9 cellular contexts compared by ENCODE assay signal in the genomic region with DNA sequence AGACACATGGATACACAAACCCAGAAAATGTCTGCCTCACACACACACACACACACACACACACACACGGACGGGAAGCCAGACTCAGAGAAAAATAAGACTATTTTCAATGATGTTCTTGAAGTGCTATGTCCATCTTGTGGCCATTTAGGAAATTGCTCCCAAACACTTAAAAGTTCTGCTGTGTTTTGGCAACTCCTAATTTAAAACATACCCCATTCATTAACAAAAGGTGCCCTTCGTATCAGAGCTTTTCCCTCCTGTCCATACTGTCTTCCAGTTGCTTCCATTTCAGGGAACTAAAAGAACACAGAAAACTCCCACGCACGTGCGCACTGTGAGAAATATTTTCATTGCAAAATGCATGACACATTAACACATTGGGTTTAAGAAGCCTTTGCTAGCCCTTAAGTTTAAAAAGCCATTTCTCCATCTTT. TPM values are rescaled to one million over a fixed set of nuclear protein-coding genes. Genes with fewer than 3 reads are reported as not detected.
A peak's percentile ranks its signal among the peaks of the same experiment; 100 is the strongest.
DNase-seq lines count a peak whose midpoint lies in the region; ATAC-seq, FAIRE-seq and TF ChIP-seq lines count a peak whose summit lies in the region.
"Had no signal": no experiment of that assay in that cellular context is flagged by ENCODE, and none has a peak within 500 bp of the region (broad histone marks: within the 10 kb centered on the region; RNA-seq: fewer than 3 reads in every experiment).

No MANE protein-coding gene starts in this region.

- no peaks in the 10 kb centered on the region for H3K4me1 ChIP-seq in testis

- H3K27ac ChIP-seq in testis, result no peak overlapping the region

- H3K36me3 ChIP-seq in testis (ENCODE audit: low read depth, missing control alignments), result no peaks in the 10 kb centered on the region

- peak; percentile 70 for TF ChIP-seq CTCF in astrocyte of the cerebellum (IDR thresholded peaks at IDR 0.05; ENCODE audit: low read depth, low read length, missing control alignments)
- TF ChIP-seq CTCF in testis (IDR thresholded peaks at IDR 0.05), result peak; percentile 61 to 66 (median 62)

- TF ChIP-seq POLR2A in testis (IDR thresholded peaks at IDR 0.05), result no peak

- peak; percentile 54 for ATAC-seq in HG02981 (IDR thresholded peaks at IDR 0.05; ENCODE audit: unreplicated experiment)
- ATAC-seq in GM18519 (IDR thresholded peaks at IDR 0.05; ENCODE audit: low FRiP score, unreplicated experiment), result no peak
- ATAC-seq: activated T-cell treated with anti-CD3 and anti-CD28 coated beads, Interleukin-2, amount 50 U/mL, for 72 hours had no signal

- H3K9me3 ChIP-seq in testis, result no peaks in the 10 kb centered on the region

- in situ Hi-C loops in astrocyte of the cerebellum (cut with HindIII; ENCODE audit: low sequenced_read_pairs), result no loop called here

- H3K4me3 ChIP-seq in astrocyte of the cerebellum (ENCODE audit: low read depth, low read length) (no peak overlapping the region), testis (no peak overlapping the region)

- intact Hi-C loops in testis (cut with DNase I; ENCODE audit: low total_unique reads), result no loop called here

- H3K27me3 ChIP-seq in testis, result no peaks in the 10 kb centered on the region

- 37 to 53% methylated on average over 6 of the region's 6 CpGs for WGBS in testis, 2 donors

- peak; percentile 87 for DNase-seq in NCI-H69 (lab: John Stamatoyannopoulos, UW)
- DNase-seq in astrocyte of the cerebellum (ENCODE audit: low read depth), result peak; percentile 77
- DNase-seq in iris pigment epithelial cell (ENCODE audit: low read depth), result peak; percentile 87
- DNase-seq in testis, result peak; percentile 49
- DNase-seq in activated gamma-delta T cell treated with Interleukin-2 at 50 U/mL for 16 hours, result no peak

- peak; percentile 41 for FAIRE-seq in G401.6 (lab: Jason Lieb, UNC)

RNA-seq across cellular contexts. Expression of a gene that starts 44.6 kb away (rescaled TPM):
- total RNA-seq in testis, result under 1 TPM; 0.55 to 0.62 TPM
- 1.2 TPM for polyA plus RNA-seq in testis (ENCODE audit: insufficient read depth, low read depth, low replicate concordance)
- total RNA-seq: activated T-cell treated with anti-CD3 and anti-CD28 coated beads, Interleukin-2, amount 50 U/mL, for 72 hours had no signal

RNA-seq across cellular contexts. Expression of a gene that starts 59.2 kb away (rescaled TPM):
- total RNA-seq in testis, result 1 to 10 TPM in 1 of 2 donors, under 1 TPM in 1; 0.25 to 1.0 TPM
- 1.6 TPM for polyA plus RNA-seq in testis (ENCODE audit: insufficient read depth, low read depth, low replicate concordance)
- total RNA-seq: activated T-cell treated with anti-CD3 and anti-CD28 coated beads, Interleukin-2, amount 50 U/mL, for 72 hours had no signal
